ENCODE assay signal across 26 cellular contexts in genomic region chr1:228020686-228021525, GRCh38. TPM values are rescaled to one million over a fixed set of nuclear protein-coding genes. Genes with fewer than 3 reads are reported as not detected.
DNase-seq lines count a peak whose midpoint lies in the region; ATAC-seq and FAIRE-seq lines count a peak whose summit lies in the region.
"Had no signal": no experiment of that assay in that cellular context is flagged by ENCODE, and none has a peak within 500 bp of the region (broad histone marks: within the 10 kb centered on the region; RNA-seq: fewer than 3 reads in every experiment).

No MANE protein-coding gene starts in this region.

- H3K4ac ChIP-seq in trophoblast cell (ENCODE audit: low read depth, low read length), result no peak overlapping the region

- H3K36me3 ChIP-seq in H7 (replicated peaks; ENCODE audit: control insufficient read depth, insufficient read depth, low read length), result no peaks in the 10 kb centered on the region
- H3K36me3 ChIP-seq in trophoblast cell (ENCODE audit: control insufficient read depth in 1 of 2, insufficient read depth in 2 of 2, low read length in 2 of 2), result no peaks in the 10 kb centered on the region
- H3K36me3 ChIP-seq: cardiac muscle cell, heart left ventricle, neutrophil, thyroid gland had no signal

- ATAC-seq in activated CD8-positive, alpha-beta memory T cell treated with anti-CD3 and anti-CD28 coated beads, Interleukin-2, amount 10 ng/mL, durations not matched to agents 7 days and 5 days, result no peak
- ATAC-seq in sciatic nerve, result no peak
- ATAC-seq: heart left ventricle, left lobe of liver had no signal

- intact Hi-C loops in sciatic nerve (cut with DNase I), result no loop called here

- no peak overlapping the region for H3K27ac ChIP-seq in trophoblast cell (ENCODE audit: low read depth, low read length)
- H3K27ac ChIP-seq: cardiac muscle cell, epithelial cell of prostate, heart left ventricle, neutrophil, thyroid gland had no signal

- H2BK5ac ChIP-seq in trophoblast cell (ENCODE audit: low read depth, low read length, poor library complexity), result no peak overlapping the region

- H3K4me2 ChIP-seq in trophoblast cell (ENCODE audit: low read length), result no peak overlapping the region

- no peak overlapping the region for H2BK12ac ChIP-seq in trophoblast cell (ENCODE audit: low read length)

- no peak for FAIRE-seq in GM19239 (lab: Jason Lieb, UNC)
- FAIRE-seq: A204.1, G401.6, HTR-8/SVneo had no signal

- no peaks in the 10 kb centered on the region for H3K79me1 ChIP-seq in trophoblast cell (ENCODE audit: low read length)

- peak; percentile 45 for DNase-seq in activated CD8-positive, alpha-beta memory T cell treated with anti-CD3 and anti-CD28 coated beads for 24 hours
- no peak for DNase-seq in activated CD8-positive, alpha-beta memory T cell treated with anti-CD3 and anti-CD28 coated beads, Interleukin-2, amount 10 ng/mL, durations not matched to agents 7 days and 5 days
- peak; percentile 61 for DNase-seq in H7
- peak; percentile 14 for DNase-seq in iPS-NIHi11 (ENCODE audit: low spot score)
- peak; percentile 37 for DNase-seq in sciatic nerve (ENCODE audit: low spot score)
- DNase-seq in NOMO-1 treated with dmso at 0.1 percent for 144 hours (lab: John Stamatoyannopoulos, UW; ENCODE audit: unreplicated experiment), result no peak
- DNase-seq in trophoblast cell, result no peak
- no peak for DNase-seq in GM19239 (ENCODE audit: insufficient read length, low spot score)
- DNase-seq: activated CD4-positive, alpha-beta T cell treated with anti-CD3 and anti-CD28 coated beads for 48 hours; activated gamma-delta T cell; MV-4-11; NCI-H187 treated with DMSO at 0.1 percent for 48 hours; NCI-H748 treated with DMSO at 0.1 percent for 48 hours; SHP77 treated with DMSO at 0.1 percent for 48 hours; stimulated activated CD4-positive, alpha-beta T cell treated with anti-CD3 and anti-CD28 coated beads, Interleukin-4, amount 100 ng/mL, for 1 hour; stimulated activated naive CD4-positive, alpha-beta T cell had no signal

- no peak overlapping the region for H3K18ac ChIP-seq in trophoblast cell (ENCODE audit: low read length)

- no peak overlapping the region for H3K4me3 Mint-ChIP-seq in activated CD8-positive, alpha-beta memory T cell treated with anti-CD3 and anti-CD28 coated beads, Interleukin-2, amount 10 ng/mL, durations not matched to agents 7 days and 5 days
- H3K4me3 Mint-ChIP-seq: CD8-positive, alpha-beta memory T cell had no signal

- no peaks in the 10 kb centered on the region for H3K4me1 Mint-ChIP-seq in activated CD8-positive, alpha-beta memory T cell treated with anti-CD3 and anti-CD28 coated beads, Interleukin-2, amount 10 ng/mL, durations not matched to agents 7 days and 5 days
- H3K4me1 Mint-ChIP-seq: CD8-positive, alpha-beta memory T cell had no signal

- no peak overlapping the region for H3K27ac Mint-ChIP-seq in activated CD8-positive, alpha-beta memory T cell treated with anti-CD3 and anti-CD28 coated beads, Interleukin-2, amount 10 ng/mL, durations not matched to agents 7 days and 5 days
- H3K27ac Mint-ChIP-seq: CD8-positive, alpha-beta memory T cell had no signal

- peaks cover 6% of the 10 kb centered on the region for H3K27me3 Mint-ChIP-seq in activated CD8-positive, alpha-beta memory T cell treated with anti-CD3 and anti-CD28 coated beads, Interleukin-2, amount 10 ng/mL, durations not matched to agents 7 days and 5 days
- H3K27me3 Mint-ChIP-seq: CD8-positive, alpha-beta memory T cell had no signal

- no peak overlapping the region for H4K12ac ChIP-seq in trophoblast cell (ENCODE audit: low read depth, low read length)

- no peak overlapping the region for H3K9ac ChIP-seq in trophoblast cell (ENCODE audit: low read length)

- H3K4me1 ChIP-seq in trophoblast cell (ENCODE audit: control insufficient read depth in 1 of 2, insufficient read depth in 2 of 2, low read length in 2 of 2), result no peaks in the 10 kb centered on the region
- H3K4me1 ChIP-seq: heart left ventricle, thyroid gland had no signal

- H4K91ac ChIP-seq in trophoblast cell (ENCODE audit: low read depth, low read length), result no peak overlapping the region

- no peak overlapping the region for H4K8ac ChIP-seq in trophoblast cell (ENCODE audit: low read depth, low read length)

- CTCF ChIA-PET in activated CD8-positive, alpha-beta memory T cell treated with anti-CD3 and anti-CD28 coated beads, Interleukin-2, amount 10 ng/mL, durations not matched to agents 7 days and 5 days (lab: Charles Lee), result no interaction called here

- no peaks in the 10 kb centered on the region for H3K79me2 ChIP-seq in trophoblast cell (ENCODE audit: control insufficient read depth, insufficient read depth, low read length, poor library complexity)

- H3K27me3 ChIP-seq in H7 (ENCODE audit: control insufficient read depth, insufficient read depth, low read length), result no peaks in the 10 kb centered on the region
- peaks cover 2% of the 10 kb centered on the region for H3K27me3 ChIP-seq in trophoblast cell (ENCODE audit: insufficient read depth, low read length)
- H3K27me3 ChIP-seq: thyroid gland had no signal

- no peak overlapping the region for H2AFZ ChIP-seq in trophoblast cell (ENCODE audit: insufficient read depth, low read length, poor library complexity)

- no CpG with 5 or more reads among the region's 26 CpGs for WGBS in trophoblast cell (ENCODE audit: extremely low coverage, insufficient coverage, insufficient read length)

- H3K14ac ChIP-seq in trophoblast cell (ENCODE audit: low read length), result no peak overlapping the region

- H3K9me3 ChIP-seq in trophoblast cell (ENCODE audit: insufficient read depth, low read depth, low read length), result peaks cover 2% of the 10 kb centered on the region
- H3K9me3 ChIP-seq: neutrophil, thyroid gland had no signal

- no peak overlapping the region for H2AK5ac ChIP-seq in trophoblast cell (ENCODE audit: low read length)

- no peaks in the 10 kb centered on the region for H3K9me3 Mint-ChIP-seq in activated CD8-positive, alpha-beta memory T cell treated with anti-CD3 and anti-CD28 coated beads, Interleukin-2, amount 10 ng/mL, durations not matched to agents 7 days and 5 days (ENCODE audit: low read depth)
- H3K9me3 Mint-ChIP-seq: CD8-positive, alpha-beta memory T cell had no signal

- H3K36me3 Mint-ChIP-seq in activated CD8-positive, alpha-beta memory T cell treated with anti-CD3 and anti-CD28 coated beads, Interleukin-2, amount 10 ng/mL, durations not matched to agents 7 days and 5 days, result no peaks in the 10 kb centered on the region
- H3K36me3 Mint-ChIP-seq: CD8-positive, alpha-beta memory T cell had no signal

- H3K4me3 ChIP-seq in H7 (ENCODE audit: insufficient read depth, low read depth, low read length) (no peak overlapping the region), trophoblast cell (ENCODE audit: low read depth, low read length) (no peak overlapping the region)
- H3K4me3 ChIP-seq: cardiac muscle cell, heart left ventricle, thyroid gland had no signal

- H3K23ac ChIP-seq in trophoblast cell (ENCODE audit: low read length), result no peak overlapping the region

- H2BK120ac ChIP-seq in trophoblast cell (ENCODE audit: insufficient read depth, low read length, poor library complexity), result no peak overlapping the region

RNA-seq across cellular contexts. Expression of gene WNT3A, which starts 14.1 kb away (rescaled TPM):
- total RNA-seq in activated CD8-positive, alpha-beta memory T cell treated with anti-CD3 and anti-CD28 coated beads, Interleukin-2, amount 10 ng/mL, durations not matched to agents 7 days and 5 days, result not detected
- 0.31 and 0.33 TPM in 2 replicates for total RNA-seq in H7 (2014; rRNA removed; shearing (Covaris generic))
- total RNA-seq in sciatic nerve, result not detected
- 1.6 TPM in 2 replicates for polyA plus RNA-seq in trophoblast cell (2013)
- total RNA-seq: cardiac muscle cell; CD8-positive, alpha-beta memory T cell; heart left ventricle; left lobe of liver; thyroid gland had no signal
- polyA plus RNA-seq: cardiac muscle cell; CD8-positive, alpha-beta memory T cell; heart left ventricle had no signal

Comparison
In these comparisons a context has a peak if more than half of its experiments do, and no peak if none do; other contexts are left out.
1. DNase-seq: peak in activated CD8-positive, alpha-beta memory T cell treated with anti-CD3 and anti-CD28 coated beads for 24 hours (single experiment), H7 (single experiment), iPS-NIHi11 (single experiment) and sciatic nerve (single experiment); none in activated CD8-positive, alpha-beta memory T cell treated with anti-CD3 and anti-CD28 coated beads, Interleukin-2, amount 10 ng/mL, durations not matched to agents 7 days and 5 days (single experiment), NOMO-1 treated with dmso at 0.1 percent for 144 hours (single experiment), trophoblast cell (0 of 2) and GM19239 (single experiment).